9 cellular contexts compared by ENCODE assay signal in the genomic region with DNA sequence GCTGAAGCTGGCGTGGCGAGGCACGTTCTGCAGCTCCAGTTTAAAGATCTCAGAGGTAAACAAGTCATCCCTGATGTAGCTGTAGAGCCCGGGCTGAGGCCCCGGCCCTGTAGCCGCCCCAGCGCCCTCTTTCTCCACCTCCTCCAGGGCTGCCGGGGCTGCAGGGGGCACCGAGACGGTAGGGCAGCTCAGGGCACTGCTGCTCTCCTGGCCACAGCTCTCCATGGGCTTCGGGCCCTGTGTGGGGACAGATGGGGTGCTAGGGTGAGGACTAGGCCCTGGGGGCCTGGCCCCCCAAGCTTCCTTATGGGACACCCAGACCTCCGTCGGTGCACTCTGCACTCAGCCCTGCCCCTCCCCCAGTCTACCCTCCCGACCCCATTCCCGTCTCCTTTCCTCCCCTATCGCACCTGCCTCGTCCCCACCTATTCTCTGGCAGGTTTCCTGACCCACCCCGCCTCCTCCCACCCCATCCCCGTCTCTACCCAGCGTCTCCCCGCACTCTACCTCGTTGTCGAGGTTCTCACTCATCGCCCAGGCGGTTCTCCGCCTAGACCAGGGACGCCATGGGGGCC. TPM values are rescaled to one million over a fixed set of nuclear protein-coding genes. Genes with fewer than 3 reads are reported as not detected.
DNase-seq lines count a peak whose midpoint lies in the region; ATAC-seq, FAIRE-seq and TF ChIP-seq lines count a peak whose summit lies in the region.
"Had no signal": no experiment of that assay in that cellular context is flagged by ENCODE, and none has a peak within 500 bp of the region (broad histone marks: within the 10 kb centered on the region; RNA-seq: fewer than 3 reads in every experiment).

No MANE protein-coding gene starts in this region.

- H3K4me1 Mint-ChIP-seq in CD4-positive, alpha-beta T cell (ENCODE audit: low read depth): peaks cover 33% of the 10 kb centered on the region
- H3K4me1 Mint-ChIP-seq in nephron progenitor cell: peaks cover 32% of the 10 kb centered on the region

- POLR2A ChIA-PET in CD4-positive, alpha-beta T cell (lab: Charles Lee): interaction anchor here (0.6 to 3.1 kb wide), 16 partner anchors 10 to 637 kb away, joined by 3 to 20 read pairs (median 4); a partner anchor contains a TSS
- POLR2A ChIA-PET in endothelial cell of umbilical vein (lab: Charles Lee): no interaction called here

- CTCF ChIA-PET in CD4-positive, alpha-beta T cell (lab: Charles Lee): interaction anchor here (0.8 to 2.1 kb wide), 2 partner anchors 13 kb away, joined by 3 to 8 read pairs; no protein-coding TSS in a partner anchor
- CTCF ChIA-PET in endothelial cell of umbilical vein (lab: Charles Lee): no interaction called here

- H3K4me2 ChIP-seq in OCI-LY3 (ENCODE audit: low read length): peak overlapping the region; percentile 98
- H3K4me2 ChIP-seq in endothelial cell of umbilical vein (ENCODE audit: insufficient read depth, low read length): peak overlapping the region; percentile 69

- no peaks in the 10 kb centered on the region for H3K27me3 Mint-ChIP-seq in CD4-positive, alpha-beta T cell
- H3K27me3 Mint-ChIP-seq in nephron progenitor cell (ENCODE audit: low read depth, poor library complexity): no peaks in the 10 kb centered on the region

- dilution Hi-C loops in endothelial cell of umbilical vein (cut with MboI; ENCODE audit: extremely low pct_ligation_motif_present, low sequenced_read_pairs): no loop called here

- H3K4me3 ChIP-seq in OCI-LY3 (ENCODE audit: low read length): peak overlapping the region; percentile 94
- peak overlapping the region; percentile 62 to 87 (median 74) for H3K4me3 ChIP-seq in endothelial cell of umbilical vein (replicated peaks in 1 of 3; ENCODE audit: insufficient read depth in 1 of 3, low read depth in 1 of 3, low read length in 3 of 3)

- H3K79me2 ChIP-seq in OCI-LY3 (ENCODE audit: low read length): peaks cover 75% of the 10 kb centered on the region
- H3K79me2 ChIP-seq in endothelial cell of umbilical vein (ENCODE audit: control insufficient read depth, insufficient read depth, low read length): peaks cover 63% of the 10 kb centered on the region

- H3K4me3 Mint-ChIP-seq in CD4-positive, alpha-beta T cell: peak overlapping the region; percentile 97
- H3K4me3 Mint-ChIP-seq in nephron progenitor cell: peak overlapping the region; percentile 86

- peak overlapping the region; percentile 84 for H3K27ac ChIP-seq in CD4-positive, alpha-beta T cell (ENCODE audit: low read depth, low read length)
- H3K27ac ChIP-seq in OCI-LY3 (ENCODE audit: low read length) (peak overlapping the region; percentile 68), endothelial cell of umbilical vein (ENCODE audit: insufficient read depth, low read depth, low read length) (peak overlapping the region; percentile 67)

- intact Hi-C loops in CD4-positive, alpha-beta T cell (cut with DNase I, micrococcal nuclease): loop anchor here (2.0 to 10.0 kb wide), 7 partner anchors 16 to 994 kb away; a partner anchor contains a TSS
- intact Hi-C loops in endothelial cell of umbilical vein (cut with micrococcal nuclease): no loop called here

- peaks cover 56% of the 10 kb centered on the region for H3K36me3 Mint-ChIP-seq in CD4-positive, alpha-beta T cell (ENCODE audit: low read depth)
- H3K36me3 Mint-ChIP-seq in nephron progenitor cell (ENCODE audit: low read depth): peaks cover 32% of the 10 kb centered on the region

- H4K20me1 ChIP-seq in OCI-LY3 (ENCODE audit: insufficient read depth, low read length) (peaks cover 18% of the 10 kb centered on the region), endothelial cell of umbilical vein (replicated peaks; ENCODE audit: control insufficient read depth, extremely low read depth, insufficient read depth, low read length) (no peaks in the 10 kb centered on the region)

- peaks cover 18% of the 10 kb centered on the region for H3K4me1 ChIP-seq in OCI-LY3 (ENCODE audit: low read length)
- H3K4me1 ChIP-seq in endothelial cell of umbilical vein (ENCODE audit: control insufficient read depth, extremely low read depth, insufficient read depth, low read length): peaks cover 22% of the 10 kb centered on the region

- no peaks in the 10 kb centered on the region for H3K9me3 Mint-ChIP-seq in CD4-positive, alpha-beta T cell
- H3K9me3 Mint-ChIP-seq in nephron progenitor cell: no peaks in the 10 kb centered on the region

- no peak for TF ChIP-seq CTCF in CD4-positive, alpha-beta T cell (IDR thresholded peaks at IDR 0.05)
- TF ChIP-seq CTCF in OCI-LY3 (IDR thresholded peaks at IDR 0.05; ENCODE audit: low read depth, low read length) (no peak), endothelial cell of umbilical vein (IDR thresholded peaks at IDR 0.05; ENCODE audit: extremely low read depth in 1 of 2, insufficient read depth in 1 of 2, low read depth in 1 of 2, low read length in 2 of 2) (no peak), nephron progenitor cell (IDR thresholded peaks at IDR 0.05) (no peak)

- H3K9me3 ChIP-seq in CD4-positive, alpha-beta T cell (ENCODE audit: control insufficient read depth, low read length): no peaks in the 10 kb centered on the region
- H3K9me3 ChIP-seq in OCI-LY3 (ENCODE audit: insufficient read depth, low read length) (no peaks in the 10 kb centered on the region), endothelial cell of umbilical vein (replicated peaks; ENCODE audit: control insufficient read depth, insufficient read depth, low read length) (no peaks in the 10 kb centered on the region)

- DNase-seq in CD4-positive, alpha-beta T cell: no peak
- DNase-seq in endothelial cell of umbilical vein (ENCODE audit: low read depth, low spot score): no peak
- DNase-seq in nephron progenitor cell: peak; percentile 33
- no peak for DNase-seq in effector CD8-positive, alpha-beta T cell (lab: John Stamatoyannopoulos, UW)
- no peak for DNase-seq in cerebellum (ENCODE audit: low spot score)

- no peak for ATAC-seq in CD4-positive, alpha-beta T cell (ENCODE audit: poor library complexity)
- ATAC-seq in HG03342 (IDR thresholded peaks at IDR 0.05; ENCODE audit: unreplicated experiment) (no peak), HG03432 (IDR thresholded peaks at IDR 0.05; ENCODE audit: unreplicated experiment) (no peak)

- peak overlapping the region; percentile 94 for H3K9ac ChIP-seq in OCI-LY3 (ENCODE audit: low read length)
- peak overlapping the region; percentile 92 for H3K9ac ChIP-seq in endothelial cell of umbilical vein (replicated peaks; ENCODE audit: extremely low read depth, insufficient read depth, low read length)

- BruUV-seq in endothelial cell of umbilical vein (replicated peaks; lab: Mats Ljungman, UMichigan): TSS peak; percentile 44

- peak overlapping the region; percentile 82 for H3K27ac Mint-ChIP-seq in CD4-positive, alpha-beta T cell
- no peak overlapping the region for H3K27ac Mint-ChIP-seq in nephron progenitor cell

- FAIRE-seq in endothelial cell of umbilical vein (lab: Jason Lieb, UNC): no peak
- FAIRE-seq: islet of Langerhans had no signal

- H2AFZ ChIP-seq in OCI-LY3 (ENCODE audit: low read depth, low read length): 0 out of 2 replicates have a peak overlapping the region, but pooled peaks have one; percentile 43
- H2AFZ ChIP-seq in endothelial cell of umbilical vein (ENCODE audit: low read depth, low read length): peak overlapping the region; percentile 75

- no peak for TF ChIP-seq POLR2A in endothelial cell of umbilical vein (IDR thresholded peaks at IDR 0.05; ENCODE audit: low read depth, low read length)

- no peaks in the 10 kb centered on the region for H3K9me1 ChIP-seq in endothelial cell of umbilical vein (replicated peaks; ENCODE audit: control insufficient read depth, extremely low read depth, insufficient read depth, low read length)

- peaks cover 71% of the 10 kb centered on the region for H3K36me3 ChIP-seq in OCI-LY3 (replicated peaks; ENCODE audit: low read depth, low read length)
- peaks cover 16 to 27% of the 10 kb centered on the region in 2 experiments for H3K36me3 ChIP-seq in endothelial cell of umbilical vein (ENCODE audit: control insufficient read depth in 2 of 2, extremely low read depth in 1 of 2, insufficient read depth in 2 of 2, low read length in 2 of 2)

- no peaks in the 10 kb centered on the region for H3K27me3 ChIP-seq in CD4-positive, alpha-beta T cell (ENCODE audit: control insufficient read depth, insufficient read depth, low read length)
- H3K27me3 ChIP-seq in OCI-LY3 (ENCODE audit: low read depth, low read length) (no peaks in the 10 kb centered on the region), endothelial cell of umbilical vein (ENCODE audit: control insufficient read depth in 2 of 2, insufficient read depth in 2 of 2, low read length in 2 of 2) (no peaks in the 10 kb centered on the region)

RNA-seq across cellular contexts. Expression of a gene that starts 0.6 kb away (rescaled TPM):
- 10 to 100 TPM; 68.1 to 72.1 TPM for total RNA-seq in CD4-positive, alpha-beta T cell
- 237 and 247 TPM in 2 replicates for total RNA-seq in endothelial cell of umbilical vein
- polyA plus RNA-seq in endothelial cell of umbilical vein: 144 and 228 TPM in 2 replicates
- 367 and 491 TPM in 2 replicates for polyA plus RNA-seq in endothelial cell of umbilical vein (2011; cell fraction: cytosol; rRNA removed)
- polyA plus RNA-seq in endothelial cell of umbilical vein (2011; cell fraction: nucleus; rRNA removed): 232 and 275 TPM in 2 replicates
- 152 and 208 TPM in 2 replicates for polyA plus RNA-seq in endothelial cell of umbilical vein (2012)
- 161 and 163 TPM in 2 replicates for polyA minus RNA-seq in endothelial cell of umbilical vein
- polyA minus RNA-seq in endothelial cell of umbilical vein (2011; cell fraction: cytosol; rRNA and poly(A)+ RNA removed): 170 TPM
- polyA minus RNA-seq in endothelial cell of umbilical vein (2011; cell fraction: nucleus; rRNA and poly(A)+ RNA removed): 36.4 and 38.4 TPM in 2 replicates
- total RNA-seq in cerebellum: 90.7 TPM

RNA-seq across cellular contexts. Expression of a gene that starts 0.6 kb away (rescaled TPM):
- total RNA-seq in CD4-positive, alpha-beta T cell: 10 to 100 TPM; 79.3 to 84.2 TPM
- total RNA-seq in endothelial cell of umbilical vein (50.5 and 51.2 TPM in 2 replicates), cerebellum (33.6 TPM)
- 61.9 and 73.2 TPM in 2 replicates for polyA plus RNA-seq in endothelial cell of umbilical vein
- 22.6 and 30.9 TPM in 2 replicates for polyA plus RNA-seq in endothelial cell of umbilical vein (2011; cell fraction: cytosol; rRNA removed)
- 236 and 254 TPM in 2 replicates for polyA plus RNA-seq in endothelial cell of umbilical vein (2011; cell fraction: nucleus; rRNA removed)
- 26.5 and 28.9 TPM in 2 replicates for polyA plus RNA-seq in endothelial cell of umbilical vein (2012)
- polyA minus RNA-seq in endothelial cell of umbilical vein: 39.2 and 46.6 TPM in 2 replicates
- polyA minus RNA-seq in endothelial cell of umbilical vein (2011; cell fraction: cytosol; rRNA and poly(A)+ RNA removed): 42.8 TPM
- polyA minus RNA-seq in endothelial cell of umbilical vein (2011; cell fraction: nucleus; rRNA and poly(A)+ RNA removed): 43.1 and 69.8 TPM in 2 replicates

RNA-seq across cellular contexts. Expression of a gene that starts 15.1 kb away (rescaled TPM):
- 10 to 100 TPM; 44.9 to 49.3 TPM for total RNA-seq in CD4-positive, alpha-beta T cell
- total RNA-seq in endothelial cell of umbilical vein (128 and 131 TPM in 2 replicates), cerebellum (7.7 TPM)
- 49.8 and 69.9 TPM in 2 replicates for polyA plus RNA-seq in endothelial cell of umbilical vein
- 28.2 and 45.1 TPM in 2 replicates for polyA plus RNA-seq in endothelial cell of umbilical vein (2011; cell fraction: cytosol; rRNA removed)
- polyA plus RNA-seq in endothelial cell of umbilical vein (2011; cell fraction: nucleus; rRNA removed): 319 and 381 TPM in 2 replicates
- 56.8 and 68.2 TPM in 2 replicates for polyA plus RNA-seq in endothelial cell of umbilical vein (2012)
- 44.7 and 45.4 TPM in 2 replicates for polyA minus RNA-seq in endothelial cell of umbilical vein
- polyA minus RNA-seq in endothelial cell of umbilical vein (2011; cell fraction: cytosol; rRNA and poly(A)+ RNA removed): 9.1 TPM
- polyA minus RNA-seq in endothelial cell of umbilical vein (2011; cell fraction: nucleus; rRNA and poly(A)+ RNA removed): 46.8 and 55.0 TPM in 2 replicates

RNA-seq across cellular contexts. Expression of a gene that starts 34.4 kb away (rescaled TPM):
- not detected for total RNA-seq in CD4-positive, alpha-beta T cell
- 9.4 and 11.6 TPM in 2 replicates for total RNA-seq in endothelial cell of umbilical vein
- polyA plus RNA-seq in endothelial cell of umbilical vein: 9.8 and 10.5 TPM in 2 replicates
- polyA plus RNA-seq in endothelial cell of umbilical vein (2011; cell fraction: cytosol; rRNA removed): 2.9 and 5.7 TPM in 2 replicates
- polyA plus RNA-seq in endothelial cell of umbilical vein (2011; cell fraction: nucleus; rRNA removed): 36.3 and 42.6 TPM in 2 replicates
- 5.0 and 8.4 TPM in 2 replicates for polyA plus RNA-seq in endothelial cell of umbilical vein (2012)
- polyA minus RNA-seq in endothelial cell of umbilical vein: 2.0 and 6.2 TPM in 2 replicates
- not detected for polyA minus RNA-seq in endothelial cell of umbilical vein (2011; cell fraction: cytosol; rRNA and poly(A)+ RNA removed)
- 3.1 and 4.8 TPM in 2 replicates for polyA minus RNA-seq in endothelial cell of umbilical vein (2011; cell fraction: nucleus; rRNA and poly(A)+ RNA removed)
- total RNA-seq in cerebellum: 1.4 TPM

RNA-seq across cellular contexts. Expression of a gene that starts 36.4 kb away (rescaled TPM):
- 10 to 100 TPM; 17.8 to 18.5 TPM for total RNA-seq in CD4-positive, alpha-beta T cell
- total RNA-seq in endothelial cell of umbilical vein (64.2 and 69.7 TPM in 2 replicates), cerebellum (45.4 TPM)
- 30.7 and 32.7 TPM in 2 replicates for polyA plus RNA-seq in endothelial cell of umbilical vein
- 19.3 and 20.7 TPM in 2 replicates for polyA plus RNA-seq in endothelial cell of umbilical vein (2011; cell fraction: cytosol; rRNA removed)
- polyA plus RNA-seq in endothelial cell of umbilical vein (2011; cell fraction: nucleus; rRNA removed): 204 and 207 TPM in 2 replicates
- polyA plus RNA-seq in endothelial cell of umbilical vein (2012): 23.8 and 25.5 TPM in 2 replicates
- 46.3 and 55.3 TPM in 2 replicates for polyA minus RNA-seq in endothelial cell of umbilical vein
- polyA minus RNA-seq in endothelial cell of umbilical vein (2011; cell fraction: cytosol; rRNA and poly(A)+ RNA removed): 13.1 TPM
- polyA minus RNA-seq in endothelial cell of umbilical vein (2011; cell fraction: nucleus; rRNA and poly(A)+ RNA removed): 69.8 and 77.2 TPM in 2 replicates
